In the genomic region with DNA sequence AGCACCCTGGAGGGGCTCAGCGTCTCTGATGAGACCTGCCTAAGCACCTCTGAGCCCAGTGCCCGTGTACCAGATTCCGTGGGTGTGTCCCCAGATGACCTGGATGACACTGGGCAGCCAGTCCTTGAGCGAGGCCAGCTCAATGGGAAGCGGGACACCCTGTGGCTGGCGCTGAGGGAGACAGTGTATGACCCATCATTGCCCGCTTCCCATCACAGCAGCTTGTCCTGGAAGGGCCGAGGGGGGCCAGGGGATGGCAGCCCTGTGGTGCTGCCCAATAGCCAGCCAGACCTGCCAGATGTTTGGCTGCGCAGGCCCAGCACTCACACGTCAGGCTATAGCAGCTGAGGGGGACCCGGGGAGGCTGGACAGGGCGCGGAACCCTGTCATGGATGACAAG, we compare ENCODE assay signal across 1 cellular context.
TF ChIP-seq lines count a peak whose summit lies in the region.

No MANE protein-coding gene starts in this region.

TF ChIP-seq in HepG2, 621 proteins besides CTCF, POLR2A, EP300 and RAD21:
- TF ChIP-seq ZBTB8A (CRISPR knock-in tag; IDR thresholded peaks at IDR 0.05; ENCODE audit: borderline replicate concordance, low read depth) (no peak), ZFP82 (CRISPR knock-in tag; IDR thresholded peaks at IDR 0.05; ENCODE audit: borderline replicate concordance) (no peak), RARA (CRISPR knock-in tag; IDR thresholded peaks at IDR 0.05) (no peak), YEATS4 (CRISPR knock-in tag; IDR thresholded peaks at IDR 0.05; ENCODE audit: borderline replicate concordance) (no peak)
